3 cellular contexts compared by ENCODE assay signal in the genomic region with DNA sequence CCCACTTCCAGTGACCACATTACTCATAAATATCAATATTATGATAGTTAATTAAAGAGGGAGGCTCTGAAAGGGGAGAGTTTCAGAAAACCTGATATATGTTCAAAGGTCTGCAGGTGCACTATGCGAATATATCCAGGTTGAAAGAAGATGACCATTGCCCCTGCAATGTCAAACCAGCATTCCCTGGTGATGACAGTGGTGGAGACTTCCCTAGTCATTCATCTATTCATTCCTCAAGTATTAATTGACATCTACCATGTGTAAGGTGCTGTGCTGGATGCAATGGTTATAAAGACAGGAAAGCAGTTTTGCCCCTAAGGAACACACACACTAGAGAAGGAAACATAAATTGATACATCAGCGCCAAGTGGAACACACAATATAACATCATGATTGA.
"Had no signal": no experiment of that assay in that cellular context is flagged by ENCODE, and none has a peak within 500 bp of the region (broad histone marks: within the 10 kb centered on the region; RNA-seq: fewer than 3 reads in every experiment).

No MANE protein-coding gene starts in this region.

- ATAC-seq: GM12878 had no signal

- H3K4me3 ChIP-seq: GM12878 had no signal

- DNase-seq: GDM1, GF-D8 had no signal
